ENCODE assay signal across 7 cellular contexts in the genomic region with DNA sequence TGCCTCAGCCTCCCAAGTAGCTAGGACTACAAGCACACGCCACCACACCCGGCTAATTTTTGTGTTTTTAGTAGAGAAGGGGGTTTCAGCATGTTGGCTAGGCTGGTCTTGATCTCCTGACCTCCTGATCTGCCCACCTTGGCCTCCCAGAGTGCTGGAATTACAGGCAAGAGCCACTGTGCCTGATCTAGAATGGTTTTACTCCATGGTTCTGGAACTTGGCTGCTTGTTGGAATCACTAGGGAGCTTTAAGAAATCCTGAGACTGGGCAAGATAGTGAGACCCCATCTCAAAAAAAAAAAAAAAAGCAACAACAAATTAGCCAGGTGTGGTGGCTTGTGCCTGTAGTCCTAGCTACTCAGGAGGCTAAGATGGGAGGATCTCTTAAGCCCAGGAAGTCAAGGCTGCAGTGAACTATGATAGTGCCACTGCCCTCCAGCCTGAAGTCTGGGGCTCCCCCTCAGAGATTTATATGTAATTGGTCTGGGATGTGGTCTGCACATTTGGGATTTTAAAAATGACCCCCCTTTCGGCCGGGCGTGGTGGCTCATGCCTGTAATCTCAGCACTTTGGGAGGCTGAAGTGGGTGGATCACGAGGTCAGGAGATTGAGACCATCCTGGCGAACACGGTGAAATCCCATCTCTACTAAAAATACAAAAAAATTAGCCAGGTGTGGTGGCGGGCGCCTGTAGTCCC. TPM values are rescaled to one million over a fixed set of nuclear protein-coding genes. Genes with fewer than 3 reads are reported as not detected.
DNase-seq lines count a peak whose midpoint lies in the region; ATAC-seq and TF ChIP-seq lines count a peak whose summit lies in the region.
"Not testable (repeated sequence)": the region's sequence is repeated elsewhere in the genome, so short reads cannot be mapped to it uniquely, and the experiment has no call there.

No MANE protein-coding gene starts in this region.

- not testable (repeated sequence) for H3K4me3 ChIP-seq in HEK293 (ENCODE audit: low read depth, low read length); coronary artery; sigmoid colon; upper lobe of right lung

- H3K27ac ChIP-seq in HEK293 (ENCODE audit: extremely low read depth, low read depth, low read length); coronary artery; sigmoid colon; upper lobe of right lung: not testable (repeated sequence)

- not testable (repeated sequence) for ATAC-seq in upper lobe of right lung

- peak; percentile 3 for DNase-seq in activated CD4-positive, CD25-positive, alpha-beta regulatory T cell treated with anti-CD3 and anti-CD28 coated beads, Interleukin-2, amount 50 U/mL, for 72 hours
- DNase-seq in coronary artery (ENCODE audit: low spot score): peak; percentile 50
- peak; percentile 5 for DNase-seq in cardiac septum (ENCODE audit: low spot score)
- peak; percentile 55 for DNase-seq in mesenteric fat pad (ENCODE audit: low spot score)
- DNase-seq in sigmoid colon: peak; percentile 26
- peak; percentile 36 for DNase-seq in upper lobe of right lung

- TF ChIP-seq CTCF in HEK293 (tag by site-specific recombination; IDR thresholded peaks at IDR 0.05); coronary artery (IDR thresholded peaks at IDR 0.05); sigmoid colon (IDR thresholded peaks at IDR 0.05); upper lobe of right lung (IDR thresholded peaks at IDR 0.05): not testable (repeated sequence)

- H3K27me3 ChIP-seq in sigmoid colon, upper lobe of right lung: not testable (repeated sequence)

- H3K36me3 ChIP-seq in HEK293 (ENCODE audit: control insufficient read depth in 2 of 2, insufficient read depth in 1 of 2, low read length in 2 of 2); sigmoid colon; upper lobe of right lung: not testable (repeated sequence)

- CTCF ChIA-PET in HEK293 (lab: Yijun Ruan, JAX): interaction anchor here (0.6 to 1.6 kb wide), 2 partner anchors 51 to 67 kb away, joined by 3 to 6 read pairs; no protein-coding TSS in a partner anchor

- H3K4me1 ChIP-seq in HEK293 (ENCODE audit: control insufficient read depth, insufficient read depth, low read length): peaks cover 26% of the 10 kb centered on the region
- peaks cover 0 to 25% (median 16%) of the 10 kb centered on the region in 4 donors for H3K4me1 ChIP-seq in sigmoid colon
- H3K4me1 ChIP-seq in upper lobe of right lung: not testable (repeated sequence)

- intact Hi-C loops in cardiac septum (cut with DNase I); sigmoid colon (cut with DNase I); upper lobe of right lung (cut with DNase I): not testable (repeated sequence)

- H3K9me3 ChIP-seq in HEK293 (ENCODE audit: control insufficient read depth, insufficient read depth, low read depth, low read length); sigmoid colon; upper lobe of right lung: not testable (repeated sequence)

- 91 to 96% methylated on average over 10 of the region's 10 CpGs for WGBS in sigmoid colon, 2 donors

- not testable (repeated sequence) for TF ChIP-seq EP300 in sigmoid colon (IDR thresholded peaks at IDR 0.05)

- TF ChIP-seq POLR2A in sigmoid colon (IDR thresholded peaks at IDR 0.05): not testable (repeated sequence)

- POLR2A ChIA-PET in HEK293 (lab: Yijun Ruan, JAX): interaction anchor here (0.6 to 4.8 kb wide), 5 partner anchors 15 to 74 kb away, joined by 3 to 16 read pairs (median 4); a partner anchor contains a TSS

TF ChIP-seq in HEK293, 187 proteins besides CTCF, POLR2A, EP300 and RAD21:
- peak; percentile 97 for TF ChIP-seq ZNF121 (tag by site-specific recombination; IDR thresholded peaks at IDR 0.05)

RNA-seq across cellular contexts. Expression of a gene that starts 27.3 kb away (rescaled TPM):
- 14.6 TPM for total RNA-seq in cardiac septum
- total RNA-seq in mesenteric fat pad: 8.7 TPM
- total RNA-seq in sigmoid colon: 10 to 100 TPM in 3 of 4 donors, 1 to 10 TPM in 1; 9.2 to 28.5 (median 14.1) TPM
- polyA plus RNA-seq in sigmoid colon: 10 to 100 TPM in 1 of 3 donors, 1 to 10 TPM in 2; 7.2 to 20.8 (median 9.0) TPM
- 9.9 TPM for total RNA-seq in upper lobe of right lung

Comparison
In these comparisons a context has a peak if more than half of its experiments do, and no peak if none do; other contexts are left out.
1. DNase-seq: peak in every context shown above with its lines; median percentile 55 in mesenteric fat pad; 50 in coronary artery; 36 in upper lobe of right lung; 26 in sigmoid colon; 5 in cardiac septum; 3 in activated CD4-positive, CD25-positive, alpha-beta regulatory T cell treated with anti-CD3 and anti-CD28 coated beads, Interleukin-2, amount 50 U/mL, for 72 hours.